ENCODE assay signal across 1 cellular context in genomic region chr14:74263181-74263580, GRCh38.
TF ChIP-seq lines count a peak whose summit lies in the region.

No MANE protein-coding gene starts in this region.

TF ChIP-seq in SK-N-SH treated with all-trans-retinoic acid at 6 μM for 48 hours, 23 proteins besides CTCF, POLR2A, EP300 and RAD21 (continued from another document):
- TF ChIP-seq CSRNP3 (CRISPR knock-in tag; IDR thresholded peaks at IDR 0.05) (no peak), ZNF565 (CRISPR knock-in tag; conservative IDR thresholded peaks at IDR 0.05; ENCODE audit: low read depth) (no peak), ESRRG (CRISPR knock-in tag; IDR thresholded peaks at IDR 0.05) (no peak), ZFP3 (CRISPR knock-in tag; IDR thresholded peaks at IDR 0.05) (no peak), ZNF8 (CRISPR knock-in tag; IDR thresholded peaks at IDR 0.05) (no peak), BACH2 (CRISPR knock-in tag; IDR thresholded peaks at IDR 0.05; ENCODE audit: borderline replicate concordance) (no peak), PPARA (CRISPR knock-in tag; IDR thresholded peaks at IDR 0.05; ENCODE audit: borderline replicate concordance) (no peak)
